Comparison of ENCODE assay signal across 29 cellular contexts in the genomic region with DNA sequence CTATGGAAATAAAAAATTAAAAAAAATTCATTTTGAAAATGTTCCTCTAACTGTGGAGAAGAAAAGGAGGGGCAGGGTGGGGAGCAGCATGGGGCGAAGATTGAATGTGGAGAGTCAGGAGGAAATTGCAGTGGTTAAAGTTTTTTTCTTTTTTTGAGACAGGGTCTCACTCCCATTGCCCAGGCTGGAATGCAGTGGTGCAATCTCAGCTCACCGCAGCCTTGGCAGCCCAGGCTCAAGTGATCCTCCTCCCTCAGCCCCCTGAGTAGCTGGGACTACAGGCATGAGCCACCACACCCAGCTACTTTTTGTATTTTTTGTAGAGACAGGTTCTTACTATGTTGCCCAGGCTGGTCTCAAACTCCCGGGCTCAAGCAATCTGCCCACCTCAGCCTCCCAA.
"Had no signal": no experiment of that assay in that cellular context is flagged by ENCODE, and none has a peak within 500 bp of the region (broad histone marks: within the 10 kb centered on the region; RNA-seq: fewer than 3 reads in every experiment).

No MANE protein-coding gene starts in this region.

- H3K27me3 ChIP-seq: brain microvascular endothelial cell, dorsolateral prefrontal cortex, gastroesophageal sphincter had no signal

- DNase-seq: activated CD4-positive, alpha-beta memory T cell treated with anti-CD3 and anti-CD28 coated beads for 36 hours; activated CD4-positive, alpha-beta T cell treated with anti-CD3 and anti-CD28 coated beads for 36 hours; activated CD4-positive, alpha-beta T cell treated with anti-CD3 and anti-CD28 coated beads, Interleukin-2, amount 10 ng/mL, durations not matched to agents 24 days and 14 days; activated CD4-positive, CD25-positive, alpha-beta regulatory T cell; activated CD4-positive, CD25-positive, alpha-beta regulatory T cell treated with anti-CD3 and anti-CD28 coated beads, Interleukin-2, amount 50 U/mL, for 72 hours; activated CD8-positive, alpha-beta memory T cell treated with anti-CD3 and anti-CD28 coated beads, Interleukin-2, amount 50 U/mL, for 4 hours; activated CD8-positive, alpha-beta T cell treated with anti-CD3 and anti-CD28 coated beads, Interleukin-2, amount 10 ng/mL, durations not matched to agents 7 days and 5 days; activated effector memory CD4-positive, alpha-beta T cell treated with anti-CD3 and anti-CD28 coated beads, Interleukin-2, amount 50 U/mL, for 16 hours; activated naive CD4-positive, alpha-beta T cell treated with anti-CD3 and anti-CD28 coated beads for 36 hours; activated naive CD8-positive, alpha-beta T cell treated with anti-CD3 and anti-CD28 coated beads, Interleukin-2, amount 10 ng/mL, durations not matched to agents 7 days and 5 days; activated T-cell treated with anti-CD3 and anti-CD28 coated beads, Interleukin-2, amount 50 U/mL, for 1 hour; activated T-cell treated with anti-CD3 and anti-CD28 coated beads, Interleukin-2, amount 50 U/mL, for 48 hours; amniotic stem cell; anterior cingulate cortex; brain microvascular endothelial cell; caudate nucleus; cerebellar nuclear complex; dorsolateral prefrontal cortex; effector memory CD4-positive, alpha-beta T cell; endodermal cell; foreskin melanocyte; T-helper 2 cell had no signal

- H3K36me3 Mint-ChIP-seq: activated CD4-positive, alpha-beta memory T cell treated with anti-CD3 and anti-CD28 coated beads for 36 hours; activated CD8-positive, alpha-beta memory T cell treated with anti-CD3 and anti-CD28 coated beads, Interleukin-2, amount 10 ng/mL, durations not matched to agents 7 days and 5 days; activated naive CD4-positive, alpha-beta T cell treated with anti-CD3 and anti-CD28 coated beads, Interleukin-2, amount 50 U/mL, for 72 hours had no signal

- H3K4me1 Mint-ChIP-seq: activated CD4-positive, alpha-beta T cell treated with anti-CD3 and anti-CD28 coated beads for 36 hours; activated CD4-positive, alpha-beta T cell treated with anti-CD3 and anti-CD28 coated beads, Interleukin-2, amount 10 ng/mL, durations not matched to agents 24 days and 14 days; activated CD8-positive, alpha-beta memory T cell treated with anti-CD3 and anti-CD28 coated beads, Interleukin-2, amount 10 ng/mL, durations not matched to agents 7 days and 5 days had no signal

- H3K9me3 ChIP-seq: gastroesophageal sphincter had no signal

- H3K27me3 Mint-ChIP-seq: activated CD4-positive, alpha-beta memory T cell treated with anti-CD3 and anti-CD28 coated beads for 36 hours; activated CD4-positive, alpha-beta T cell treated with anti-CD3 and anti-CD28 coated beads for 36 hours; activated CD4-positive, alpha-beta T cell treated with anti-CD3 and anti-CD28 coated beads, Interleukin-2, amount 10 ng/mL, durations not matched to agents 24 days and 14 days; activated CD8-positive, alpha-beta memory T cell treated with anti-CD3 and anti-CD28 coated beads, Interleukin-2, amount 10 ng/mL, durations not matched to agents 7 days and 5 days; dendritic cell treated with granulocyte-macrophage colony-stimulating factor and Interleukin-4, amounts not matched to agents 40 ng/mL and 50 ng/mL, for 4 days had no signal

- H3K4me3 ChIP-seq: coronary artery, dorsolateral prefrontal cortex, gastroesophageal sphincter had no signal

- H3K27ac Mint-ChIP-seq: activated CD4-positive, alpha-beta memory T cell treated with anti-CD3 and anti-CD28 coated beads for 36 hours; activated CD4-positive, alpha-beta T cell treated with anti-CD3 and anti-CD28 coated beads for 36 hours; activated CD4-positive, alpha-beta T cell treated with anti-CD3 and anti-CD28 coated beads, Interleukin-2, amount 10 ng/mL, durations not matched to agents 24 days and 14 days; activated CD8-positive, alpha-beta memory T cell treated with anti-CD3 and anti-CD28 coated beads, Interleukin-2, amount 10 ng/mL, durations not matched to agents 7 days and 5 days; activated CD8-positive, alpha-beta T cell treated with anti-CD3 and anti-CD28 coated beads, Interleukin-2, amount 10 ng/mL, durations not matched to agents 7 days and 5 days; activated naive CD4-positive, alpha-beta T cell treated with anti-CD3 and anti-CD28 coated beads for 36 hours; activated naive CD4-positive, alpha-beta T cell treated with anti-CD3 and anti-CD28 coated beads, Interleukin-2, amount 50 U/mL, for 72 hours; activated naive CD8-positive, alpha-beta T cell treated with anti-CD3 and anti-CD28 coated beads, Interleukin-2, amount 10 ng/mL, durations not matched to agents 7 days and 5 days; activated T-helper 1 cell treated with anti-CD3 and anti-CD28 coated beads, Interleukin-12 subunit alpha, Interleukin-12 subunit beta, Interleukin-2, Interleukin-4 antibody, amounts not matched to agents 30 ng/mL and 10 ng/mL and 1 ng/mL, durations not matched to agents 14 hours and 24 hours and 36 hours; activated T-helper 2 cell treated with anti-CD3 and anti-CD28 coated beads, Interferon-gamma antibody, Interleukin-2, Interleukin-4, amounts not matched to agents 10 μg/mL and 5 μg/mL and 100 μg/mL, durations not matched to agents 14 hours and 24 hours and 36 hours; dendritic cell treated with granulocyte-macrophage colony-stimulating factor and Interleukin-4, amounts not matched to agents 40 ng/mL and 50 ng/mL, for 4 days; endodermal cell had no signal

- H3K4me3 Mint-ChIP-seq: activated CD4-positive, alpha-beta memory T cell treated with anti-CD3 and anti-CD28 coated beads for 36 hours; activated CD4-positive, alpha-beta T cell treated with anti-CD3 and anti-CD28 coated beads for 36 hours; activated CD4-positive, alpha-beta T cell treated with anti-CD3 and anti-CD28 coated beads, Interleukin-2, amount 10 ng/mL, durations not matched to agents 24 days and 14 days; activated CD8-positive, alpha-beta memory T cell treated with anti-CD3 and anti-CD28 coated beads, Interleukin-2, amount 10 ng/mL, durations not matched to agents 7 days and 5 days; activated CD8-positive, alpha-beta T cell treated with anti-CD3 and anti-CD28 coated beads, Interleukin-2, amount 10 ng/mL, durations not matched to agents 7 days and 5 days; activated naive CD4-positive, alpha-beta T cell treated with anti-CD3 and anti-CD28 coated beads for 36 hours; activated naive CD8-positive, alpha-beta T cell treated with anti-CD3 and anti-CD28 coated beads, Interleukin-2, amount 10 ng/mL, durations not matched to agents 7 days and 5 days; activated T-helper 1 cell treated with anti-CD3 and anti-CD28 coated beads, Interleukin-12 subunit alpha, Interleukin-12 subunit beta, Interleukin-2, Interleukin-4 antibody, amounts not matched to agents 30 ng/mL and 10 ng/mL and 1 ng/mL, durations not matched to agents 14 hours and 24 hours and 36 hours; dendritic cell treated with granulocyte-macrophage colony-stimulating factor and Interleukin-4, amounts not matched to agents 40 ng/mL and 50 ng/mL, for 4 days; endodermal cell had no signal

- H3K9me3 Mint-ChIP-seq: activated CD4-positive, alpha-beta memory T cell treated with anti-CD3 and anti-CD28 coated beads for 36 hours; activated CD4-positive, alpha-beta T cell treated with anti-CD3 and anti-CD28 coated beads, Interleukin-2, amount 10 ng/mL, durations not matched to agents 24 days and 14 days; activated naive CD4-positive, alpha-beta T cell treated with anti-CD3 and anti-CD28 coated beads for 36 hours; activated naive CD4-positive, alpha-beta T cell treated with anti-CD3 and anti-CD28 coated beads, Interleukin-2, amount 50 U/mL, for 72 hours; activated T-helper 1 cell treated with anti-CD3 and anti-CD28 coated beads, Interleukin-12 subunit alpha, Interleukin-12 subunit beta, Interleukin-2, Interleukin-4 antibody, amounts not matched to agents 30 ng/mL and 10 ng/mL and 1 ng/mL, durations not matched to agents 14 hours and 24 hours and 36 hours; activated T-helper 2 cell treated with anti-CD3 and anti-CD28 coated beads, Interferon-gamma antibody, Interleukin-2, Interleukin-4, amounts not matched to agents 10 μg/mL and 5 μg/mL and 100 μg/mL, durations not matched to agents 14 hours and 24 hours and 36 hours; dendritic cell treated with granulocyte-macrophage colony-stimulating factor and Interleukin-4, amounts not matched to agents 40 ng/mL and 50 ng/mL, for 4 days; endodermal cell had no signal

- H3K36me3 ChIP-seq: brain microvascular endothelial cell, gastroesophageal sphincter had no signal
